In genomic region chr7:100483728-100484635, GRCh38 we compare ENCODE assay signal across 9 cellular contexts. TPM values are rescaled to one million over a fixed set of nuclear protein-coding genes. Genes with fewer than 3 reads are reported as not detected.
DNase-seq lines count a peak whose midpoint lies in the region; ATAC-seq, FAIRE-seq and TF ChIP-seq lines count a peak whose summit lies in the region.
"Had no signal": no experiment of that assay in that cellular context is flagged by ENCODE, and none has a peak within 500 bp of the region (broad histone marks: within the 10 kb centered on the region; RNA-seq: fewer than 3 reads in every experiment).

Gene NYAP1, plus strand, starts transcription at chr7:100483927. Its CDS starts 1,385 bp downstream, at chr7:100485312.

- no peaks in the 10 kb centered on the region for H3K9me3 ChIP-seq in neutrophil
- H3K9me3 ChIP-seq in aorta (ENCODE audit: control insufficient read depth, low read length) = no peaks in the 10 kb centered on the region

- peaks cover 23% of the 10 kb centered on the region for H3K4me1 Mint-ChIP-seq in activated naive CD4-positive, alpha-beta T cell treated with anti-CD3 and anti-CD28 coated beads, Interleukin-2, amount 10 ng/mL, durations not matched to agents 7 days and 5 days

- H3K4me1 ChIP-seq in neutrophil (ENCODE audit: control insufficient read depth in 1 of 2, insufficient read depth in 1 of 2, low read depth in 1 of 2, low read length in 1 of 2) (peaks cover 13 to 22% of the 10 kb centered on the region in 2 experiments), aorta (ENCODE audit: control insufficient read depth in 1 of 2, insufficient read depth in 2 of 2, low read length in 2 of 2) (no peaks in the 10 kb centered on the region)

- CTCF ChIA-PET in activated naive CD4-positive, alpha-beta T cell treated with anti-CD3 and anti-CD28 coated beads, Interleukin-2, amount 10 ng/mL, durations not matched to agents 7 days and 5 days (lab: Charles Lee) = interaction anchor here (1.2 to 2.2 kb wide), 4 partner anchors 62 to 80 kb away, joined by 3 to 18 read pairs (median 6); no protein-coding TSS in a partner anchor

- H3K27ac ChIP-seq in neutrophil (peak within 1 kb of the TSS; percentile 35), aorta (ENCODE audit: low read depth in 1 of 2, low read length in 2 of 2) (no peak within 1 kb of the TSS)

- H3K4me3 ChIP-seq in neutrophil (ENCODE audit: low read depth in 1 of 2, low read length in 1 of 2) (peak within 1 kb of the TSS; percentile 59 to 70), aorta (ENCODE audit: low read length in 2 of 2) (peak within 1 kb of the TSS; percentile 38 to 73)

- peak; percentile 52 for DNase-seq in ELR (ENCODE audit: low read depth)
- peak; percentile 48 for DNase-seq in NCI-H774 (lab: John Stamatoyannopoulos, UW)
- DNase-seq in activated naive CD4-positive, alpha-beta T cell treated with anti-CD3 and anti-CD28 coated beads, Interleukin-2, amount 10 ng/mL, durations not matched to agents 7 days and 5 days = peak; percentile 69
- DNase-seq in frontal cortex (ENCODE audit: low spot score in 2 of 2) = peak; percentile 71 to 76
- peak in 1 of 2 donors; percentile 82 for DNase-seq in aorta
- DNase-seq in NCI-H2107 treated with DMSO at 0.1 percent for 48 hours (lab: John Stamatoyannopoulos, UW; ENCODE audit: unreplicated experiment) = no peak

- TF ChIP-seq CTCF in neutrophil (IDR thresholded peaks at IDR 0.05) = no peak

- no peak within 1 kb of the TSS for H3K27ac Mint-ChIP-seq in activated naive CD4-positive, alpha-beta T cell treated with anti-CD3 and anti-CD28 coated beads, Interleukin-2, amount 10 ng/mL, durations not matched to agents 7 days and 5 days

- FAIRE-seq in frontal cortex (lab: Jason Lieb, UNC) = no peak

- ATAC-seq in HG02759 (IDR thresholded peaks at IDR 0.05; ENCODE audit: unreplicated experiment) = peak; percentile 26
- peak; percentile 65 for ATAC-seq in aorta (ENCODE audit: low FRiP score)

- H3K36me3 ChIP-seq in neutrophil (no peaks in the 10 kb centered on the region), aorta (ENCODE audit: control insufficient read depth in 1 of 2, insufficient read depth in 2 of 2, low read length in 1 of 2) (no peaks in the 10 kb centered on the region)

- intact Hi-C loops in aorta (cut with DNase I) = loop anchor here in 1 of 2 donors (1.0 kb wide), 1 partner anchor 15 kb away; no protein-coding TSS in a partner anchor

- 23 to 69% methylated on average over 13 to 44 of the region's 44 CpGs for WGBS in aorta, 2 donors

- H3K4me3 Mint-ChIP-seq in activated naive CD4-positive, alpha-beta T cell treated with anti-CD3 and anti-CD28 coated beads, Interleukin-2, amount 10 ng/mL, durations not matched to agents 7 days and 5 days = peak within 1 kb of the TSS; percentile 83

- H3K27me3 Mint-ChIP-seq in activated naive CD4-positive, alpha-beta T cell treated with anti-CD3 and anti-CD28 coated beads, Interleukin-2, amount 10 ng/mL, durations not matched to agents 7 days and 5 days = peaks cover 23% of the 10 kb centered on the region

- peaks cover under 1% of the 10 kb centered on the region for H3K36me3 Mint-ChIP-seq in activated naive CD4-positive, alpha-beta T cell treated with anti-CD3 and anti-CD28 coated beads, Interleukin-2, amount 10 ng/mL, durations not matched to agents 7 days and 5 days

- H3K27me3 ChIP-seq in neutrophil = peaks cover 45% of the 10 kb centered on the region
- no peaks in the 10 kb centered on the region for H3K27me3 ChIP-seq in aorta (ENCODE audit: control insufficient read depth in 1 of 2, insufficient read depth in 2 of 2, low read length in 1 of 2)

- H3K9me3 Mint-ChIP-seq in activated naive CD4-positive, alpha-beta T cell treated with anti-CD3 and anti-CD28 coated beads, Interleukin-2, amount 10 ng/mL, durations not matched to agents 7 days and 5 days = no peaks in the 10 kb centered on the region

RNA-seq across cellular contexts. Expression of gene NYAP1, which starts in this region (rescaled TPM):
- 55.0 TPM for total RNA-seq in frontal cortex
- total RNA-seq in aorta = 1 to 10 TPM in 1 of 2 donors, under 1 TPM in 1; 0.75 to 1.3 TPM
- under 1 TPM; 0.18 to 0.25 TPM for polyA plus RNA-seq in aorta
- total RNA-seq: T-helper 1 cell treated with Interleukin-12 subunit alpha and Interleukin-12 subunit beta and Interleukin-4 antibody, amounts not matched to agents 30 ng/mL and 1 ng/mL, for 36 hours had no signal

Comparison
In these comparisons a context has a peak if more than half of its experiments do, and no peak if none do; other contexts are left out.
1. RNA of gene NYAP1 (total RNA-seq): 55.0 TPM in frontal cortex (single experiment); 0.75 to 1.3 TPM in aorta; every median in the first group is over 10 times any median in the second.